In the genomic region with DNA sequence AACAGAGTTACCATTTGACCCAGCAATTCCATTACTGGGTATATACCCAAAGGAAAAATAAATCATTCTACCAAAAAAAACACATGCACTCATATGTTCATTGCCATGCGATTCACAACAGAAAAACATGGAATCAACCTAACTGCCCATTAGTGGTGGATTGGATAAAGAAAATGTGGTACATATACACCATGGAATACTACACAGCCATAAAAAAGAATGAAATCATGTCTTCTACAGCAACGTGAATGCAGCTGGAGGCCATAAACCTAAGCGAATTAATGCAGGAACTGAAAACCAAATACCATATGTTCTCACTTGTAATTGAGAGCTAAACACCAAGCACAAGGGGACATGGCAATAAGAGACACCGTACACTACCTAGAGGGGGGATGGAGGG, we compare ENCODE assay signal across 7 cellular contexts.
"Had no signal": no experiment of that assay in that cellular context is flagged by ENCODE, and none has a peak within 500 bp of the region (broad histone marks: within the 10 kb centered on the region; RNA-seq: fewer than 3 reads in every experiment).

No MANE protein-coding gene starts in this region.

- H3K36me3 ChIP-seq: HAP-1 had no signal

- H3K9me3 ChIP-seq: HAP-1 had no signal

- H3K4me1 ChIP-seq: HAP-1 had no signal

- H3K9ac ChIP-seq: GM23248 had no signal

- FAIRE-seq: HTR-8/SVneo had no signal

- ATAC-seq: HCT116 had no signal

- H3K27ac ChIP-seq: GM23248 had no signal

- DNase-seq: GM23248, GOT3, H7, KG1 had no signal

- H2AFZ ChIP-seq: GM23248 had no signal

- H3K4me3 ChIP-seq: GM23248, HAP-1 had no signal
